ENCODE assay signal across 8 cellular contexts in the genomic region with DNA sequence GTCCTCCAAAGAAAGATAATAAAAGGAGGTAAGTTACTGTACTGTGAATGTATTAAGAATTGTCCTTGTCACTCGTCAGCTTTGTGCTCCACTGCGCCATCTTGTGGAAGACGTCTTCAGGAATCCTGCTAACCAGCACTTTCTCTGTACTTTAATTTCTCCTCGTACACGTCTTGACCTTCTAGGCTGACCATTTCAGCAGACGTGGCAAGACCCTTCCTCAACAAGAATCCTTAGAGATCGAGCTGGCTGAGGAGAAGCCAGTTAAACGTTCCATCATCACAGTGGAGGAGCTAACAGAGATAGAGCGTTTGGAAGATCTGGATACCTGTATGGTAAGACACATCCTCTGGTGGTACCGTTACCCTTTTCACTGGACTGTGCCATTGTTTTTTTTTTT.
DNase-seq lines count a peak whose midpoint lies in the region; ATAC-seq, FAIRE-seq and TF ChIP-seq lines count a peak whose summit lies in the region.

No MANE protein-coding gene starts in this region.

- no peak for TF ChIP-seq POLR2A in endothelial cell of umbilical vein (IDR thresholded peaks at IDR 0.05; ENCODE audit: low read depth, low read length)

- H3K4me3 ChIP-seq in NT2/D1 (ENCODE audit: insufficient read length, low read depth) (no peak overlapping the region), endothelial cell of umbilical vein (replicated peaks in 1 of 3; ENCODE audit: insufficient read depth in 1 of 3, low read depth in 1 of 3, low read length in 3 of 3) (no peak overlapping the region)

- no peaks in the 10 kb centered on the region for H3K4me1 ChIP-seq in NT2/D1 (ENCODE audit: insufficient read depth, insufficient read length)
- H3K4me1 ChIP-seq in endothelial cell of umbilical vein (ENCODE audit: control insufficient read depth, extremely low read depth, insufficient read depth, low read length), result no peaks in the 10 kb centered on the region

- H3K9me1 ChIP-seq in endothelial cell of umbilical vein (replicated peaks; ENCODE audit: control insufficient read depth, extremely low read depth, insufficient read depth, low read length), result no peaks in the 10 kb centered on the region

- no peak overlapping the region for H3K27ac ChIP-seq in endothelial cell of umbilical vein (ENCODE audit: insufficient read depth, low read depth, low read length)

- H3K9me3 ChIP-seq in NT2/D1 (ENCODE audit: insufficient read depth, low read length) (no peaks in the 10 kb centered on the region), endothelial cell of umbilical vein (replicated peaks; ENCODE audit: control insufficient read depth, insufficient read depth, low read length) (no peaks in the 10 kb centered on the region)

- no peaks in the 10 kb centered on the region for H3K36me3 ChIP-seq in NT2/D1 (ENCODE audit: insufficient read depth, insufficient read length, low read length)
- no peaks in the 10 kb centered on the region for H3K36me3 ChIP-seq in endothelial cell of umbilical vein (ENCODE audit: control insufficient read depth in 2 of 2, extremely low read depth in 1 of 2, insufficient read depth in 2 of 2, low read length in 2 of 2)

- no peak for ATAC-seq in HG03045 (IDR thresholded peaks at IDR 0.05; ENCODE audit: unreplicated experiment)

- FAIRE-seq in endothelial cell of umbilical vein (lab: Jason Lieb, UNC), result peak; percentile 94

- no TSS peak for BruUV-seq in endothelial cell of umbilical vein (replicated peaks; lab: Mats Ljungman, UMichigan)

- DNase-seq in COLO829 (ENCODE audit: low spot score), result peak; percentile 73
- DNase-seq in HS-27A (ENCODE audit: low read depth), result peak; percentile 47
- DNase-seq in NT2/D1 (ENCODE audit: low read depth, low spot score), result peak; percentile 51
- peak; percentile 40 for DNase-seq in activated CD8-positive, alpha-beta memory T cell treated with anti-CD3 and anti-CD28 coated beads, Interleukin-2, amount 50 U/mL, for 24 hours (ENCODE audit: extremely low read depth)
- DNase-seq in endothelial cell of umbilical vein (ENCODE audit: low read depth, low spot score), result peak; percentile 83
- peak; percentile 78 for DNase-seq in mucosa of gallbladder (ENCODE audit: low spot score)
- peak; percentile 91 for DNase-seq in stimulated activated CD8-positive, alpha-beta memory T cell treated with anti-CD3 and anti-CD28 coated beads, Interleukin-4, amount 100 ng/mL, for 48 hours

- intact Hi-C loops in endothelial cell of umbilical vein (cut with micrococcal nuclease), result loop anchor here (1.0 to 5.0 kb wide), 7 partner anchors 46 to 333 kb away; a partner anchor contains a TSS

- H3K27me3 ChIP-seq in NT2/D1 (ENCODE audit: insufficient read depth, insufficient read length) (no peaks in the 10 kb centered on the region), endothelial cell of umbilical vein (ENCODE audit: control insufficient read depth in 2 of 2, insufficient read depth in 2 of 2, low read length in 2 of 2) (no peaks in the 10 kb centered on the region)

- no peak overlapping the region for H3K9ac ChIP-seq in NT2/D1 (ENCODE audit: insufficient read length, low read depth)
- H3K9ac ChIP-seq in endothelial cell of umbilical vein (replicated peaks; ENCODE audit: extremely low read depth, insufficient read depth, low read length), result no peak overlapping the region

- peak overlapping the region; percentile 94 for H2AFZ ChIP-seq in endothelial cell of umbilical vein (ENCODE audit: low read depth, low read length)

- dilution Hi-C loops in endothelial cell of umbilical vein (cut with MboI; ENCODE audit: extremely low pct_ligation_motif_present, low sequenced_read_pairs), result no loop called here

- H3K79me2 ChIP-seq in endothelial cell of umbilical vein (ENCODE audit: control insufficient read depth, insufficient read depth, low read length), result no peaks in the 10 kb centered on the region

- TF ChIP-seq CTCF in endothelial cell of umbilical vein (IDR thresholded peaks at IDR 0.05; ENCODE audit: extremely low read depth in 1 of 2, insufficient read depth in 1 of 2, low read depth in 1 of 2, low read length in 2 of 2), result peak; percentile 73 to 85

- no peak overlapping the region for H3K4me2 ChIP-seq in endothelial cell of umbilical vein (ENCODE audit: insufficient read depth, low read length)

- H4K20me1 ChIP-seq in endothelial cell of umbilical vein (replicated peaks; ENCODE audit: control insufficient read depth, extremely low read depth, insufficient read depth, low read length), result no peaks in the 10 kb centered on the region

- POLR2A ChIA-PET in endothelial cell of umbilical vein (lab: Charles Lee), result no interaction called here

- CTCF ChIA-PET in endothelial cell of umbilical vein (lab: Charles Lee), result interaction anchor here (0.6 to 6.2 kb wide), 48 partner anchors 9 to 771 kb away, joined by 3 to 125 read pairs (median 4); a partner anchor contains a TSS

TF ChIP-seq in endothelial cell of umbilical vein, 7 proteins besides CTCF, POLR2A, EP300 and RAD21:
- TF ChIP-seq FOS (IDR thresholded peaks at IDR 0.05; ENCODE audit: borderline replicate concordance, insufficient read depth, low read length), result no peak
- TF ChIP-seq POLR2AphosphoS5 (IDR thresholded peaks at IDR 0.05; ENCODE audit: insufficient read depth, low read depth, low read length), result no peak
- no peak for TF ChIP-seq MYC (IDR thresholded peaks at IDR 0.05; ENCODE audit: low read depth, low read length)
- TF ChIP-seq GATA2 (IDR thresholded peaks at IDR 0.05; ENCODE audit: insufficient read depth, insufficient read length, low read depth, low read length), result no peak
- TF ChIP-seq, protein P1, sequence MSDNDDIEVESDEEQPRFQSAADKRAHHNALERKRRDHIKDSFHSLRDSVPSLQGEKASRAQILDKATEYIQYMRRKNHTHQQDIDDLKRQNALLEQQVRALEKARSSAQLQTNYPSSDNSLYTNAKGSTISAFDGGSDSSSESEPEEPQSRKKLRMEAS (IDR thresholded peaks at IDR 0.05; ENCODE audit: insufficient read depth, insufficient read length), result no peak
- TF ChIP-seq JUN (IDR thresholded peaks at IDR 0.05; ENCODE audit: borderline replicate concordance, insufficient read depth, insufficient read length, low read depth), result no peak
- TF ChIP-seq EZH2 (IDR thresholded peaks at IDR 0.05; ENCODE audit: borderline replicate concordance, low read depth, low read length, severe bottlenecking), result no peak
TF ChIP-seq in endothelial cell of umbilical vein: peak in this region for 0.

Comparison
In these comparisons a context has a peak if more than half of its experiments do, and no peak if none do; other contexts are left out.
1. DNase-seq: peak in every context shown above with its lines; median percentile 91 in stimulated activated CD8-positive, alpha-beta memory T cell treated with anti-CD3 and anti-CD28 coated beads, Interleukin-4, amount 100 ng/mL, for 48 hours; 83 in endothelial cell of umbilical vein; 78 in mucosa of gallbladder; 73 in COLO829; 51 in NT2/D1; 47 in HS-27A; 40 in activated CD8-positive, alpha-beta memory T cell treated with anti-CD3 and anti-CD28 coated beads, Interleukin-2, amount 50 U/mL, for 24 hours.